18 cellular contexts compared by ENCODE assay signal in the genomic region with DNA sequence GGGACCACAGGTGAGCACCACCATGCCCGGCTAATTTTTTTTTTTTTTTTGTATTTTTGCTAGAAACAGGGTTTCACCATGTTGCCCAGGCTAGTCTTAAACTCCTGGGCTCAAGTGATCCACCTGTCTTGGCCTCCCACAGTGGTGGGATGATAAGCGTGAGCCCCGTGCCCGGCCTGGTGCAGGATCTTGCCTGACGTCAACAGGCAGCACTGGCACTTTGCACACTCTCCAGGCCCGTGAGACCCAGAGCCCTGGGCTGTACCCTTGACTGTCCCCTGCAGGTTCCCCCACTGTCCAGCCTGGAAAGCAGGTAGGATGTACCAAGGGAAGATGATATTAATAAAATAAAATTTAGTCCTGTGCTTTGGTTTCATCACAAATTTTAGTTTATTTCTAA. TPM values are rescaled to one million over a fixed set of nuclear protein-coding genes. Genes with fewer than 3 reads are reported as not detected.
DNase-seq lines count a peak whose midpoint lies in the region; ATAC-seq, FAIRE-seq and TF ChIP-seq lines count a peak whose summit lies in the region.
"Had no signal": no experiment of that assay in that cellular context is flagged by ENCODE, and none has a peak within 500 bp of the region (broad histone marks: within the 10 kb centered on the region; RNA-seq: fewer than 3 reads in every experiment).

No MANE protein-coding gene starts in this region.

- intact Hi-C loops in pancreas (cut with DNase I), result no loop called here

- ATAC-seq in pancreas, result peak; percentile 43 to 71 (median 55)
- ATAC-seq in HG03571 (IDR thresholded peaks at IDR 0.05; ENCODE audit: unreplicated experiment), result no peak
- no peak for ATAC-seq in GM21737 (IDR thresholded peaks at IDR 0.05; ENCODE audit: unreplicated experiment)

- no peak for TF ChIP-seq CTCF in coronary artery (IDR thresholded peaks at IDR 0.05)
- no peak for TF ChIP-seq CTCF in pancreas (IDR thresholded peaks at IDR 0.05)
- no peak for TF ChIP-seq CTCF in right atrium auricular region (IDR thresholded peaks at IDR 0.05)

- H3K36me3 ChIP-seq in pancreas (no peaks in the 10 kb centered on the region), right atrium auricular region (no peaks in the 10 kb centered on the region)
- H3K36me3 ChIP-seq: BLaER1 treated with 17β-estradiol and CSF1 and Interleukin-3, amounts not matched to agents 10 nM and 100 nM had no signal

- H3K9me3 ChIP-seq in pancreas (no peaks in the 10 kb centered on the region), right atrium auricular region (no peaks in the 10 kb centered on the region)
- H3K9me3 ChIP-seq: BLaER1 treated with 17β-estradiol and CSF1 and Interleukin-3, amounts not matched to agents 10 nM and 100 nM; SK-N-SH had no signal

- H3K27me3 ChIP-seq in pancreas, result no peaks in the 10 kb centered on the region
- H3K27me3 ChIP-seq in right atrium auricular region, result no peaks in the 10 kb centered on the region
- H3K27me3 ChIP-seq: BLaER1 treated with 17β-estradiol and CSF1 and Interleukin-3, amounts not matched to agents 10 nM and 100 nM had no signal

- WGBS in pancreas, 2 donors, result 33 to 41% methylated on average over 6 of the region's 6 CpGs

- peak; percentile 74 for DNase-seq in DMS53 (lab: John Stamatoyannopoulos, UW)
- peak; percentile 37 for DNase-seq in NCI-H69 (lab: John Stamatoyannopoulos, UW)
- peak; percentile 46 for DNase-seq in coronary artery (ENCODE audit: low spot score)
- no peak for DNase-seq in pancreas
- DNase-seq in NCI-H1092 treated with DMSO at 0.1 percent for 48 hours (lab: John Stamatoyannopoulos, UW), result no peak
- DNase-seq in right atrium auricular region (ENCODE audit: low spot score), result no peak
- DNase-seq: CD8-positive, alpha-beta memory T cell; NCI-H2107; NK-92 treated with Interleukin-12 subunit alpha and Interleukin-12 subunit beta, amount 100 ng/mL, for 24 hours; RPMI8226 had no signal

- H3K27ac ChIP-seq in coronary artery, result no peak overlapping the region
- H3K27ac ChIP-seq in pancreas, result no peak overlapping the region
- no peak overlapping the region for H3K27ac ChIP-seq in right atrium auricular region
- H3K27ac ChIP-seq: BLaER1 treated with 17β-estradiol and CSF1 and Interleukin-3, amounts not matched to agents 10 nM and 100 nM had no signal

- no peaks in the 10 kb centered on the region for H3K4me1 ChIP-seq in pancreas
- H3K4me1 ChIP-seq in right atrium auricular region, result no peaks in the 10 kb centered on the region

- no peak overlapping the region for H3K4me3 ChIP-seq in coronary artery
- no peak overlapping the region for H3K4me3 ChIP-seq in pancreas
- no peak overlapping the region for H3K4me3 ChIP-seq in right atrium auricular region
- H3K4me3 ChIP-seq: BLaER1 treated with 17β-estradiol and CSF1 and Interleukin-3, amounts not matched to agents 10 nM and 100 nM had no signal

- no peak for FAIRE-seq in pancreas (lab: Jason Lieb, UNC)
- FAIRE-seq: D721Med, G401.6 had no signal

RNA-seq across cellular contexts. Expression of a gene that starts 29.1 kb away (rescaled TPM):
- total RNA-seq in pancreas, result 1 to 10 TPM in 1 of 6 donors, under 1 TPM in 5; 0.31 to 1.2 (median 0.60) TPM
- 1 to 10 TPM in 1 of 2 donors, under 1 TPM in 1; 0.68 to 3.5 TPM for polyA plus RNA-seq in pancreas
- total RNA-seq in right atrium auricular region, result 1 to 10 TPM in 1 of 2 donors, under 1 TPM in 1; 0.67 to 1.7 TPM
- polyA plus RNA-seq: CD8-positive, alpha-beta memory T cell had no signal

RNA-seq across cellular contexts. Expression of a gene that starts 44.3 kb away (rescaled TPM):
- total RNA-seq in pancreas (10 to 100 TPM; 25.9 to 64.1 (median 48.6) TPM), right atrium auricular region (10 to 100 TPM; 12.3 to 20.0 TPM)
- polyA plus RNA-seq in pancreas, result 100 to 1,000 TPM; 104 to 107 TPM

RNA-seq across cellular contexts. Expression of a gene that starts 51.7 kb away (rescaled TPM):
- 1 to 10 TPM in 1 of 6 donors, under 1 TPM in 4, not detected in 1; 0.09 to 1.9 (median 0.26) TPM for total RNA-seq in pancreas
- polyA plus RNA-seq in pancreas, result under 1 TPM; 0.23 to 0.80 TPM
- total RNA-seq in right atrium auricular region, result 1 to 10 TPM in 1 of 2 donors, under 1 TPM in 1; 0.43 to 1.1 TPM
- total RNA-seq: CD8-positive, alpha-beta memory T cell; H9 had no signal
- polyA plus RNA-seq: CD8-positive, alpha-beta memory T cell had no signal

RNA-seq across cellular contexts. Expression of a gene that starts 56.2 kb away (rescaled TPM):
- under 1 TPM in 2 of 6 donors, not detected in 4; 0.04 to 0.05 TPM for total RNA-seq in pancreas
- under 1 TPM; 0.04 to 0.16 TPM for polyA plus RNA-seq in pancreas
- total RNA-seq in right atrium auricular region, result under 1 TPM in 1 of 2 donors, not detected in 1; 0.71 TPM
- total RNA-seq: H9, LHCN-M2 had no signal
- polyA plus RNA-seq: SK-N-SH had no signal

RNA-seq across cellular contexts. Expression of a gene that starts 59.3 kb away (rescaled TPM):
- total RNA-seq in pancreas (10 to 100 TPM; 11.6 to 17.8 (median 13.0) TPM), right atrium auricular region (10 to 100 TPM; 18.0 to 20.0 TPM)
- 10 to 100 TPM; 78.2 to 79.8 TPM for polyA plus RNA-seq in pancreas

Comparison
In these comparisons a context has a peak if more than half of its experiments do, and no peak if none do; other contexts are left out.
1. DNase-seq: peak in DMS53 (single experiment), NCI-H69 (single experiment) and coronary artery (single experiment); none in pancreas (0 of 6), NCI-H1092 treated with DMSO at 0.1 percent for 48 hours (single experiment) and right atrium auricular region (single experiment).
2. ATAC-seq: peak in pancreas (4 of 4); none in HG03571 (single experiment) and GM21737 (single experiment).